In the genomic region with DNA sequence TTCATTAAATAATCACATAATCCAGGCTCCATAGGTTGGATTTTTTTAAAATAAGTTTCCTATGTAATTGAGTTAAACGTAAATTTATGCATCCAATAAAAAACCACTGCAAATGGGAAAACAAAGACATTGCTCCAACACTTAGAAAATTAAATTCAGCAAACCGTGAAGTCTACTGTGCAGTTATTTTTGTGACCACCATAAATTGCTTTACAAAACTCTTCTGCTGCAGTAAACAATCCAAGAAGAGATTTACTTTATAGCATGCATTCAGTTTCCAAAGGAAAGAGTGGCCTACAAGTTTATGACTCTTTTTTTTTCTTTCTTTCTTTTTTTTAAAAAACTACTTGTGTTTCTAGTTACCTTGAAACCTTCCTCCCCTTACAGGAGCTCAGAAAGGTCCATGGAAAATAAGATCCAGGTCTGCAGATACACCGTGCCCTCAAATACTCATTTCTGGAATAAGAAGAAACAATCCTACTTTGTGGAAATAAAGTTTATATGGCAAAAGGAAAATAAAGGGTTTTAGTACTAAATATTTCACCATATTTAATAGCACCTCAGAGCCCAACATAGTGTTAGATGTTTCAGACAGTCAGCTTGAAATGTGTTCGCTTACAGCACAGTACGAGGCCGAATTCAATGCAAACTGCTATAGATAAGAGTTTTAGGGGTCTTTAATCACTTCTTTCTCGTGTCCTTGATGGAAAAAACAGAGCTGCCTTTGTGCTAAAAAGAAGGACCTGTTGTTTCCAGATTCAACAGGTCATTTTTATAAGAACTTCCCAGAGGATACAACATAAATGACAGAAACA, we compare ENCODE assay signal across 15 cellular contexts. TPM values are rescaled to one million over a fixed set of nuclear protein-coding genes. Genes with fewer than 3 reads are reported as not detected.
DNase-seq lines count a peak whose midpoint lies in the region; ATAC-seq and TF ChIP-seq lines count a peak whose summit lies in the region.
"Had no signal": no experiment of that assay in that cellular context is flagged by ENCODE, and none has a peak within 500 bp of the region (broad histone marks: within the 10 kb centered on the region; RNA-seq: fewer than 3 reads in every experiment).

No MANE protein-coding gene starts in this region.

- peaks cover 11 to 15% (median 12%) of the 10 kb centered on the region in 3 donors for H3K4me1 Mint-ChIP-seq in CD8-positive, alpha-beta memory T cell
- H3K4me1 Mint-ChIP-seq in T-cell = peaks cover 15 to 19% (median 16%) of the 10 kb centered on the region in 3 donors

- H3K4me1 ChIP-seq in CD8-positive, alpha-beta memory T cell (ENCODE audit: insufficient read depth, low read length) = no peaks in the 10 kb centered on the region
- H3K4me1 ChIP-seq in RWPE2 (ENCODE audit: insufficient read depth, poor library complexity, severe bottlenecking) (peaks cover 17% of the 10 kb centered on the region), neuron (ENCODE audit: insufficient read depth, low read length) (peaks cover 32% of the 10 kb centered on the region)

- H3K9me3 Mint-ChIP-seq in CD8-positive, alpha-beta memory T cell = no peaks in the 10 kb centered on the region
- no peaks in the 10 kb centered on the region for H3K9me3 Mint-ChIP-seq in T-cell
- H3K9me3 Mint-ChIP-seq: activated naive CD4-positive, alpha-beta T cell treated with anti-CD3 and anti-CD28 coated beads, Interleukin-2, amount 50 U/mL, for 72 hours; activated T-cell treated with anti-CD3 and anti-CD28 coated beads, Interleukin-2, amount 50 U/mL, for 24 hours; naive thymus-derived CD4-positive, alpha-beta T cell had no signal

- no peak overlapping the region for H3K4me3 Mint-ChIP-seq in CD8-positive, alpha-beta memory T cell
- no peak overlapping the region for H3K4me3 Mint-ChIP-seq in T-cell
- H3K4me3 Mint-ChIP-seq: activated T-cell treated with anti-CD3 and anti-CD28 coated beads, Interleukin-2, amount 50 U/mL, for 24 hours; naive thymus-derived CD4-positive, alpha-beta T cell had no signal

- CTCF ChIA-PET in CD8-positive, alpha-beta memory T cell (lab: Charles Lee) = interaction anchor here (0.8 to 4.3 kb wide), 3 partner anchors 698 to 1328 kb away, joined by 3 to 34 read pairs (median 5); partner anchors contain the start of gene HS3ST3B1
- CTCF ChIA-PET in T-cell (lab: Charles Lee) = interaction anchor here (0.6 to 5.4 kb wide), 7 partner anchors 703 to 1328 kb away, joined by 3 to 34 read pairs (median 5); partner anchors contain the start of gene HS3ST3B1 (in 1 of the 2)

- peaks cover 6% of the 10 kb centered on the region for H3K27me3 ChIP-seq in CD8-positive, alpha-beta memory T cell (ENCODE audit: insufficient read depth, low read length, poor library complexity, severe bottlenecking)
- no peaks in the 10 kb centered on the region for H3K27me3 ChIP-seq in RWPE2 (ENCODE audit: insufficient read depth, poor library complexity, severe bottlenecking)
- H3K27me3 ChIP-seq in neuron (ENCODE audit: insufficient read depth, low read length) = no peaks in the 10 kb centered on the region

- H3K4me3 ChIP-seq in CD8-positive, alpha-beta memory T cell (ENCODE audit: low read length) = no peak overlapping the region
- H3K4me3 ChIP-seq in RWPE2 (ENCODE audit: severe bottlenecking) = peak overlapping the region; percentile 71
- peak overlapping the region; percentile 64 for H3K4me3 ChIP-seq in neuron (ENCODE audit: low read length)
- H3K4me3 ChIP-seq: right atrium auricular region, suprapubic skin had no signal

- H3K27me3 Mint-ChIP-seq in CD8-positive, alpha-beta memory T cell = peaks cover 25 to 47% of the 10 kb centered on the region in 2 donors
- H3K27me3 Mint-ChIP-seq in T-cell = peaks cover 48 to 49% of the 10 kb centered on the region in 2 donors

- POLR2A ChIA-PET in CD8-positive, alpha-beta memory T cell (lab: Charles Lee) = no interaction called here
- POLR2A ChIA-PET in T-cell (lab: Charles Lee) = interaction anchor here in 1 of 2 donors (0.5 kb wide), 1 partner anchor 396 kb away, joined by 3 read pairs; no protein-coding TSS in a partner anchor

- no peak for ATAC-seq in RWPE2 (ENCODE audit: low read depth)
- ATAC-seq in GM19324 (IDR thresholded peaks at IDR 0.05; ENCODE audit: low FRiP score, unreplicated experiment) = no peak
- no peak for ATAC-seq in T-cell (replicated peaks in 1 of 4)
- ATAC-seq: left ventricle myocardium superior had no signal

- no peak overlapping the region for H3K27ac Mint-ChIP-seq in CD8-positive, alpha-beta memory T cell
- H3K27ac Mint-ChIP-seq in T-cell = no peak overlapping the region
- H3K27ac Mint-ChIP-seq: activated T-cell treated with anti-CD3 and anti-CD28 coated beads, Interleukin-2, amount 50 U/mL, for 24 hours; naive thymus-derived CD4-positive, alpha-beta T cell had no signal

- peak overlapping the region; percentile 11 for H3K27ac ChIP-seq in CD8-positive, alpha-beta memory T cell (ENCODE audit: low read depth, low read length)
- peak overlapping the region; percentile 39 for H3K27ac ChIP-seq in RWPE2 (ENCODE audit: poor library complexity, severe bottlenecking)
- H3K27ac ChIP-seq: right atrium auricular region, suprapubic skin had no signal

- no peaks in the 10 kb centered on the region for H3K36me3 ChIP-seq in CD8-positive, alpha-beta memory T cell (ENCODE audit: insufficient read depth, low read length)
- H3K36me3 ChIP-seq in RWPE2 (ENCODE audit: low read depth) (peaks cover 9% of the 10 kb centered on the region; the same call in 1 of the 2 replicates), neuron (ENCODE audit: insufficient read depth, low read length) (peaks cover 13% of the 10 kb centered on the region)
- H3K36me3 ChIP-seq: right atrium auricular region, suprapubic skin had no signal

- DNase-seq in CD8-positive, alpha-beta memory T cell = no peak
- DNase-seq in RWPE2 (ENCODE audit: low spot score) (no peak), fibroblast of peridontal ligament (ENCODE audit: extremely low read depth) (peak; percentile 31), T-cell (no peak)
- DNase-seq in activated CD4-positive, alpha-beta T cell treated with anti-CD3 and anti-CD28 coated beads, Interleukin-2, amount 50 U/mL, for 1 hour = no peak
- DNase-seq in stimulated activated CD4-positive, alpha-beta T cell treated with anti-CD3 and anti-CD28 coated beads, Interleukin-4, amount 100 ng/mL, for 24 hours = no peak
- DNase-seq: activated T-cell treated with anti-CD3 and anti-CD28 coated beads, Interleukin-2, amount 50 U/mL, for 24 hours; left ventricle myocardium superior had no signal

- no peaks in the 10 kb centered on the region for H3K9me3 ChIP-seq in CD8-positive, alpha-beta memory T cell (ENCODE audit: low read length)
- H3K9me3 ChIP-seq in RWPE2 (ENCODE audit: severe bottlenecking) = no peaks in the 10 kb centered on the region
- H3K9me3 ChIP-seq in neuron (ENCODE audit: low read length) = no peaks in the 10 kb centered on the region
- H3K9me3 ChIP-seq: right atrium auricular region, suprapubic skin had no signal

- no peak overlapping the region for H2AFZ ChIP-seq in neuron (ENCODE audit: low read depth, low read length)

- no peaks in the 10 kb centered on the region for H3K36me3 Mint-ChIP-seq in CD8-positive, alpha-beta memory T cell
- H3K36me3 Mint-ChIP-seq in T-cell = no peaks in the 10 kb centered on the region
- H3K36me3 Mint-ChIP-seq: naive thymus-derived CD4-positive, alpha-beta T cell had no signal

- no peak for TF ChIP-seq CTCF in RWPE2 (IDR thresholded peaks at IDR 0.05; ENCODE audit: poor library complexity, severe bottlenecking)

RNA-seq across cellular contexts. Expression of gene HS3ST3A1, which starts 3.2 kb away (rescaled TPM):
- not detected for total RNA-seq in CD8-positive, alpha-beta memory T cell
- 2.5 TPM for polyA plus RNA-seq in CD8-positive, alpha-beta memory T cell
- total RNA-seq in T-cell = 1 to 10 TPM in 2 of 5 donors, not detected in 3; 1.0 to 2.4 TPM
- total RNA-seq: activated naive CD4-positive, alpha-beta T cell treated with anti-CD3 and anti-CD28 coated beads, Interleukin-2, amount 50 U/mL, for 72 hours; G401 had no signal
